In genomic region chr10:102408728-102409603, GRCh38 we compare ENCODE assay signal across 8 cellular contexts. TPM values are rescaled to one million over a fixed set of nuclear protein-coding genes. Genes with fewer than 3 reads are reported as not detected.
DNase-seq lines count a peak whose midpoint lies in the region; ATAC-seq, FAIRE-seq and TF ChIP-seq lines count a peak whose summit lies in the region.

No MANE protein-coding gene starts in this region.

- peak overlapping the region in 1 of 2 donors; percentile 14 for H3K9ac ChIP-seq in colonic mucosa (ENCODE audit: low read depth in 2 of 2, low read length in 2 of 2)
- H3K9ac ChIP-seq in mesendoderm (ENCODE audit: low read length) = peak overlapping the region; percentile 41

- H3K27ac ChIP-seq in colonic mucosa (peak overlapping the region; percentile 2), mesendoderm (ENCODE audit: low read depth, low read length) (no peak overlapping the region)

- H3K4me1 ChIP-seq in colonic mucosa (no peaks in the 10 kb centered on the region), mesendoderm (ENCODE audit: control insufficient read depth, low read depth, low read length) (no peaks in the 10 kb centered on the region)

- H3K79me1 ChIP-seq in mesendoderm (ENCODE audit: low read length) = no peaks in the 10 kb centered on the region

- no peak overlapping the region for H3K4ac ChIP-seq in mesendoderm (ENCODE audit: low read depth, low read length)

- H3K27me3 ChIP-seq in colonic mucosa (peaks cover 23% of the 10 kb centered on the region), mesendoderm (ENCODE audit: insufficient read depth, low read length, poor library complexity) (peaks cover 32% of the 10 kb centered on the region)

- H2BK5ac ChIP-seq in mesendoderm (ENCODE audit: low read length) = no peak overlapping the region

- H3K36me3 ChIP-seq in colonic mucosa (no peaks in the 10 kb centered on the region), mesendoderm (ENCODE audit: control insufficient read depth, insufficient read depth, low read length) (no peaks in the 10 kb centered on the region)

- H2AK5ac ChIP-seq in mesendoderm (ENCODE audit: low read length) = no peak overlapping the region

- H3K18ac ChIP-seq in mesendoderm (ENCODE audit: low read length) = no peak overlapping the region

- no peak overlapping the region for H4K5ac ChIP-seq in mesendoderm (ENCODE audit: low read length)

- no peak overlapping the region for H2BK120ac ChIP-seq in mesendoderm (ENCODE audit: low read depth, low read length)

- H4K8ac ChIP-seq in mesendoderm (ENCODE audit: low read depth, low read length) = no peak overlapping the region

- H3K4me2 ChIP-seq in mesendoderm (ENCODE audit: low read length) = peak overlapping the region; percentile 64

- H3K56ac ChIP-seq in mesendoderm (ENCODE audit: low read length) = peak overlapping the region; percentile 78

- intact Hi-C loops in colonic mucosa (cut with DNase I) = no loop called here

- TF ChIP-seq CTCF in colonic mucosa (IDR thresholded peaks at IDR 0.05) = no peak

- WGBS in mesendoderm (ENCODE audit: extremely low coverage, insufficient coverage, low lambda C conversion rate) = no CpG with 5 or more reads among the region's 103 CpGs

- H2BK15ac ChIP-seq in mesendoderm (replicated peaks; ENCODE audit: low read depth) = no peak overlapping the region

- no peaks in the 10 kb centered on the region for H3K9me3 ChIP-seq in colonic mucosa

- ATAC-seq in GM21367 (IDR thresholded peaks at IDR 0.05; ENCODE audit: unreplicated experiment) = no peak

- DNase-seq in HTR-8/SVneo (ENCODE audit: insufficient read length, low spot score) = peak; percentile 42
- peak; percentile 87 for DNase-seq in activated CD4-positive, alpha-beta T cell treated with anti-CD3 and anti-CD28 coated beads for 48 hours
- DNase-seq in colonic mucosa = no peak
- DNase-seq in mesendoderm = peak; percentile 25
- DNase-seq in stimulated activated CD8-positive, alpha-beta memory T cell treated with anti-CD3 and anti-CD28 coated beads, Interleukin-15, amount 100 ng/mL, for 24 hours (ENCODE audit: low read depth) = peak; percentile 52
- no peak for DNase-seq in OCI-M1 (lab: John Stamatoyannopoulos, UW)
- no peak for DNase-seq in NCI-H774 (lab: John Stamatoyannopoulos, UW)

- peak overlapping the region; percentile 21 for H3K4me3 ChIP-seq in colonic mucosa
- H3K4me3 ChIP-seq in mesendoderm (ENCODE audit: low read length) = peak overlapping the region; percentile 8

- peak; percentile 82 for FAIRE-seq in HTR-8/SVneo (lab: Jason Lieb, UNC)

- H3K23ac ChIP-seq in mesendoderm (ENCODE audit: low read length) = no peak overlapping the region

- H3K79me2 ChIP-seq in mesendoderm (ENCODE audit: control insufficient read depth, insufficient read depth, low read length) = no peaks in the 10 kb centered on the region

RNA-seq across cellular contexts. Expression of gene PSD, which starts 9.6 kb away (rescaled TPM):
- 10 to 100 TPM in 1 of 2 donors, 1 to 10 TPM in 1; 4.2 to 22.5 TPM for total RNA-seq in colonic mucosa
- 0.44 TPM for polyA plus RNA-seq in mesendoderm (2013, experiment 1 of 2)
- 0.53 TPM for polyA plus RNA-seq in mesendoderm (2013, experiment 2 of 2)

RNA-seq across cellular contexts. Expression of gene FBXL15, which starts 11.7 kb away (rescaled TPM):
- total RNA-seq in colonic mucosa = 10 to 100 TPM; 23.7 to 37.3 TPM
- polyA plus RNA-seq in mesendoderm (2013, experiment 1 of 2) = 5.0 TPM
- polyA plus RNA-seq in mesendoderm (2013, experiment 2 of 2) = 4.6 TPM

RNA-seq across cellular contexts. Expression of gene NFKB2, which starts 13.5 kb away (rescaled TPM):
- 10 to 100 TPM; 29.3 to 44.5 TPM for total RNA-seq in colonic mucosa
- polyA plus RNA-seq in mesendoderm (2013, experiment 1 of 2) = 5.3 TPM
- polyA plus RNA-seq in mesendoderm (2013, experiment 2 of 2) = 4.7 TPM

RNA-seq across cellular contexts. Expression of gene CUEDC2, which starts 23.4 kb away (rescaled TPM):
- total RNA-seq in colonic mucosa = 10 to 100 TPM; 30.2 to 32.1 TPM
- 39.1 TPM for polyA plus RNA-seq in mesendoderm (2013, experiment 1 of 2)
- polyA plus RNA-seq in mesendoderm (2013, experiment 2 of 2) = 40.9 TPM

RNA-seq across cellular contexts. Expression of gene C10orf95, which starts 42.4 kb away (rescaled TPM):
- total RNA-seq in colonic mucosa = 1 to 10 TPM; 2.8 to 4.8 TPM
- 0.24 TPM for polyA plus RNA-seq in mesendoderm (2013, experiment 1 of 2)
- polyA plus RNA-seq in mesendoderm (2013, experiment 2 of 2) = 0.21 TPM

Comparison
In these comparisons a context has a peak if more than half of its experiments do, and no peak if none do; other contexts are left out.
1. DNase-seq: peak in HTR-8/SVneo (single experiment), activated CD4-positive, alpha-beta T cell treated with anti-CD3 and anti-CD28 coated beads for 48 hours (single experiment), mesendoderm (single experiment) and stimulated activated CD8-positive, alpha-beta memory T cell treated with anti-CD3 and anti-CD28 coated beads, Interleukin-15, amount 100 ng/mL, for 24 hours (single experiment); none in colonic mucosa (single experiment), OCI-M1 (single experiment) and NCI-H774 (single experiment).